9 cellular contexts compared by ENCODE assay signal in the genomic region with DNA sequence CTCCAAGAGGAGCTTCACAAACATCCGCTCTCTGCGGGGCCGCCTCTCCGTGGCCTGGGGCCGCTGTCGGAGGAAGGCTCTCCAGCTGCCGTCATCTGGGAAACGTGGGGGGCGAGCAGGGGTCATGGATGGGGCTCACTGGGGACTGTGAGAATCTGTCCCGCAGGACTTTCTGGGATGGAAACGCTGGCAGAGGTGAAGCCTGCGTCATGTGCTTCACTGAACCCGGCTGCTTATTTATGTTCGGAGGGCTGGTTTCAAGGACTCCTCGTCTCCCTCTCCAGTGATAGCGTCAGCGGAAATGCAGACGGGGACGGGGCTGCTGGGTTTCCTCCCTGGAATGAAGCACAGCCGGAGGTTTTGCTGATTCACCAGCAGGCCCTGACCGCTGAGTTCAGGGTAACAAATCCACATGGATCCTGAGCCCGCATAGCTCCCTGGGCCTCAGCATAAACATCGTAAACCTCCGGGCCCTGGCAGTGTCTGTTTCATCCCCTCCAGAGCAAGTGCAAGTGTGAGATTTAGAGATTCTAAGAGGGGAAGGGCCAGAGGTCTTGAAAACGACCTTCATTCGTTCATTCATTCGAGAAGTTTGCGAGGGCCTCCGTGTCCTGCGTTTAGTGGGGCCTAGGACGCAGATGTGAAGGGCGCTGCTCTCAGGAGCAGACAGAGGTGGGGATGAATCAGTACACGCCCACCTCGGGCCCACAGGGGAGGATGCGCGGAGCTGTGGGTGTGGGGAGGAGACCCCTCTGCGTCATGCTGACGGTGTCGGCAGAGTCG. TPM values are rescaled to one million over a fixed set of nuclear protein-coding genes. Genes with fewer than 3 reads are reported as not detected.
DNase-seq lines count a peak whose midpoint lies in the region; ATAC-seq, FAIRE-seq and TF ChIP-seq lines count a peak whose summit lies in the region.
"Had no signal": no experiment of that assay in that cellular context is flagged by ENCODE, and none has a peak within 500 bp of the region (broad histone marks: within the 10 kb centered on the region; RNA-seq: fewer than 3 reads in every experiment).

No MANE protein-coding gene starts in this region.

- TF ChIP-seq RAD21 in H1 (IDR thresholded peaks at IDR 0.05 in 1 of 2, conservative IDR thresholded peaks at IDR 0.05 in 1 of 2; ENCODE audit: low read depth in 2 of 2, low read length in 2 of 2), result no peak

- H3K9me3 ChIP-seq in H1 (ENCODE audit: insufficient read depth in 2 of 2, low read depth in 1 of 2, low read length in 1 of 2), result no peaks in the 10 kb centered on the region
- no peaks in the 10 kb centered on the region for H3K9me3 ChIP-seq in CD8-positive, alpha-beta memory T cell (ENCODE audit: low read length)

- H3K36me3 ChIP-seq in H1 (ENCODE audit: control insufficient read depth in 2 of 4, insufficient read depth in 4 of 4, low read length in 3 of 4) (no peaks in the 10 kb centered on the region), urinary bladder (ENCODE audit: insufficient read depth) (no peaks in the 10 kb centered on the region)
- no peaks in the 10 kb centered on the region for H3K36me3 ChIP-seq in CD8-positive, alpha-beta memory T cell (ENCODE audit: insufficient read depth, low read length)

- H3K23ac ChIP-seq in H1 (ENCODE audit: insufficient read length), result no peak overlapping the region

- no peak overlapping the region for H3K14ac ChIP-seq in H1 (ENCODE audit: insufficient read length)

- WGBS in H1 (ENCODE audit: extremely low coverage in 1 of 2, insufficient coverage in 1 of 2, insufficient read length in 1 of 2, insufficient replicate concordance in 2 of 2, low coverage in 1 of 2, low lambda C conversion rate in 2 of 2, missing lambda C conversion rate in 1 of 2), 2 experiments, result 74% methylated on average over 40 of the region's 40 CpGs; no CpG with 5 or more reads in 1 of the 2 experiments
- WGBS in urinary bladder, result 23% methylated on average over 40 of the region's 40 CpGs

- H2BK15ac ChIP-seq in H1 (ENCODE audit: low read length), result peak overlapping the region; percentile 53; the same call in 1 of the 2 replicates

- H3K79me1 ChIP-seq in H1 (ENCODE audit: low read depth, low read length), result no peaks in the 10 kb centered on the region; the same call in 1 of the 2 replicates

- no peak overlapping the region; the same call in 1 of the 2 replicates for H2BK20ac ChIP-seq in H1 (ENCODE audit: low read length)

- H3K79me2 ChIP-seq in H1 (ENCODE audit: control insufficient read depth in 1 of 2, insufficient read depth in 2 of 2, low read length in 2 of 2), result 0 out of 4 replicates have a peak, but pooled peaks cover 0 to 5% of the 10 kb centered on the region in 2 experiments

- FAIRE-seq in H1 (lab: Jason Lieb, UNC), result no peak

- H2AK5ac ChIP-seq in H1 (ENCODE audit: low read depth, low read length), result 0 out of 2 replicates have a peak overlapping the region, but pooled peaks have one; percentile 10

- 0 out of 2 replicates have a peak overlapping the region, but pooled peaks have one; percentile 35 for H2BK12ac ChIP-seq in H1 (ENCODE audit: low read depth, low read length)

- no peaks in the 10 kb centered on the region for H3K9me3 Mint-ChIP-seq in activated T-cell treated with anti-CD3 and anti-CD28 coated beads, Interleukin-2, amount 50 U/mL, for 72 hours
- H3K9me3 Mint-ChIP-seq in mesothelial cell of epicardium, result peaks cover 7% of the 10 kb centered on the region
- no peaks in the 10 kb centered on the region for H3K9me3 Mint-ChIP-seq in CD8-positive, alpha-beta memory T cell

- peaks cover 0 to 5% of the 10 kb centered on the region in 2 experiments for H4K20me1 ChIP-seq in H1 (replicated peaks in 1 of 2; ENCODE audit: control insufficient read depth in 1 of 2, insufficient read depth in 2 of 2, low read length in 2 of 2)

- H3K4me3 ChIP-seq in H1 (ENCODE audit: extremely low read depth in 1 of 4, insufficient read depth in 2 of 4, low read depth in 3 of 4, low read length in 4 of 4) (no peak overlapping the region), urinary bladder (ENCODE audit: low read depth, low read length) (no peak overlapping the region)
- H3K4me3 ChIP-seq in CD8-positive, alpha-beta memory T cell (ENCODE audit: low read length), result no peak overlapping the region

- no peak for ATAC-seq in activated T-cell treated with anti-CD3 and anti-CD28 coated beads, Interleukin-2, amount 50 U/mL, for 72 hours (replicated peaks in 1 of 2)

- peak overlapping the region; percentile 60; the same call in 1 of the 2 replicates for H2BK5ac ChIP-seq in H1 (ENCODE audit: low read depth, low read length)

- H4K5ac ChIP-seq in H1 (ENCODE audit: insufficient read length, low read depth, low read length), result no peak overlapping the region

- H3K36me3 Mint-ChIP-seq in activated T-cell treated with anti-CD3 and anti-CD28 coated beads, Interleukin-2, amount 50 U/mL, for 72 hours (ENCODE audit: insufficient read depth in 2 of 2), result no peaks in the 10 kb centered on the region
- H3K36me3 Mint-ChIP-seq in mesothelial cell of epicardium, result peaks cover 13% of the 10 kb centered on the region
- peaks cover 0 to 4% (median 0%) of the 10 kb centered on the region in 3 donors for H3K36me3 Mint-ChIP-seq in CD8-positive, alpha-beta memory T cell

- H3K27me3 Mint-ChIP-seq in activated T-cell treated with anti-CD3 and anti-CD28 coated beads, Interleukin-2, amount 50 U/mL, for 72 hours (ENCODE audit: low read depth), result peaks cover 6% of the 10 kb centered on the region
- H3K27me3 Mint-ChIP-seq in mesothelial cell of epicardium (ENCODE audit: low read depth), result no peaks in the 10 kb centered on the region
- no peaks in the 10 kb centered on the region for H3K27me3 Mint-ChIP-seq in CD8-positive, alpha-beta memory T cell

- no peak for TF ChIP-seq EP300 in H1 (IDR thresholded peaks at IDR 0.05; ENCODE audit: borderline replicate concordance in 1 of 2, low read depth in 2 of 2, low read length in 2 of 2)

- POLR2A ChIA-PET in H1 (lab: Charles Lee; ENCODE audit: partially characterized antibody), result interaction anchor here (1.0 to 1.6 kb wide), 4 partner anchors 14 to 188 kb away, joined by 3 to 4 read pairs (median 4); no protein-coding TSS in a partner anchor
- POLR2A ChIA-PET in CD8-positive, alpha-beta memory T cell (lab: Charles Lee), result no interaction called here

- DNase-seq in activated T-cell treated with anti-CD3 and anti-CD28 coated beads, Interleukin-2, amount 50 U/mL, for 1 hour, result peak; percentile 19
- no peak for DNase-seq in activated T-cell treated with anti-CD3 and anti-CD28 coated beads, Interleukin-2, amount 50 U/mL, for 72 hours
- DNase-seq in H1 (ENCODE audit: low read depth in 1 of 2, low spot score in 2 of 2), result peak in 1 of 2 experiments; percentile 62
- DNase-seq in mesothelial cell of epicardium (ENCODE audit: low spot score in 2 of 2, unreplicated experiment in 2 of 2), result peak in 1 of 2 experiments; percentile 74
- no peak for DNase-seq in NCI-H748 (lab: John Stamatoyannopoulos, UW; ENCODE audit: unreplicated experiment)
- no peak for DNase-seq in CD8-positive, alpha-beta memory T cell
- DNase-seq in NCI-H2171 treated with DMSO at 0.1 percent for 48 hours (lab: John Stamatoyannopoulos, UW), result no peak
- DNase-seq: NCI-H1417 treated with DMSO at 0.1 percent for 48 hours had no signal

- TF ChIP-seq CTCF in H1 (IDR thresholded peaks at IDR 0.05; ENCODE audit: control extremely low read depth in 1 of 3, insufficient read depth in 1 of 3, low read depth in 1 of 3, low read length in 3 of 3), result no peak
- no peak for TF ChIP-seq CTCF in mesothelial cell of epicardium (IDR thresholded peaks at IDR 0.05; ENCODE audit: unreplicated experiment)

- H3K27me3 ChIP-seq in H1 (replicated peaks in 1 of 4; ENCODE audit: control insufficient read depth in 3 of 4, extremely low read depth in 1 of 4, insufficient read depth in 3 of 4, low read length in 3 of 4), result no peaks in the 10 kb centered on the region
- H3K27me3 ChIP-seq in CD8-positive, alpha-beta memory T cell (ENCODE audit: insufficient read depth, low read length, poor library complexity, severe bottlenecking), result no peaks in the 10 kb centered on the region

- H3K4me1 ChIP-seq in H1 (replicated peaks in 1 of 4; ENCODE audit: control insufficient read depth in 3 of 4, insufficient read depth in 4 of 4, low read length in 3 of 4), result peaks cover 0 to 20% (median 11%) of the 10 kb centered on the region in 4 experiments; a peak in 5 of 7 replicates
- H3K4me1 ChIP-seq in urinary bladder (ENCODE audit: insufficient read depth), result peaks cover 1% of the 10 kb centered on the region
- peaks cover 20% of the 10 kb centered on the region for H3K4me1 ChIP-seq in CD8-positive, alpha-beta memory T cell (ENCODE audit: insufficient read depth, low read length)

- no peak for TF ChIP-seq POLR2A in H1 (IDR thresholded peaks at IDR 0.05; ENCODE audit: control extremely low read depth in 1 of 2, low read depth in 2 of 2, low read length in 2 of 2)

- H3K4ac ChIP-seq in H1 (replicated peaks; ENCODE audit: insufficient read length, low read depth, low read length), result no peak overlapping the region

- H4K91ac ChIP-seq in H1 (replicated peaks; ENCODE audit: insufficient read length, low read length), result no peak overlapping the region

- H3K4me2 ChIP-seq in H1 (ENCODE audit: insufficient read depth in 1 of 2, low read depth in 2 of 2, low read length in 2 of 2), result no peak overlapping the region

- no peak overlapping the region for H2AFZ ChIP-seq in H1 (ENCODE audit: low read length)

- H3K9ac ChIP-seq in H1 (replicated peaks in 1 of 4; ENCODE audit: extremely low read depth in 1 of 4, low read depth in 3 of 4, low read length in 3 of 4), result no peak overlapping the region

- no peak overlapping the region for H3K56ac ChIP-seq in H1 (replicated peaks; ENCODE audit: insufficient read length, low read depth, low read length)

- H2BK120ac ChIP-seq in H1 (replicated peaks; ENCODE audit: low read depth, low read length), result no peak overlapping the region

- H3K27ac ChIP-seq in H1 (ENCODE audit: low read depth, low read length), result no peak overlapping the region
- peak overlapping the region; percentile 88 for H3K27ac ChIP-seq in urinary bladder (ENCODE audit: low read depth)
- H3K27ac ChIP-seq in CD8-positive, alpha-beta memory T cell (ENCODE audit: low read depth, low read length), result no peak overlapping the region

- H4K8ac ChIP-seq in H1 (ENCODE audit: extremely low read depth, insufficient read depth, low read length), result 0 out of 2 replicates have a peak overlapping the region, but pooled peaks have one; percentile 16

- peaks cover 19% of the 10 kb centered on the region for H3K4me1 Mint-ChIP-seq in activated T-cell treated with anti-CD3 and anti-CD28 coated beads, Interleukin-2, amount 50 U/mL, for 72 hours (ENCODE audit: low read depth)
- H3K4me1 Mint-ChIP-seq in mesothelial cell of epicardium, result peaks cover 63% of the 10 kb centered on the region
- peaks cover 15 to 21% (median 15%) of the 10 kb centered on the region in 3 donors for H3K4me1 Mint-ChIP-seq in CD8-positive, alpha-beta memory T cell

- CTCF ChIA-PET in H1 (lab: Charles Lee; ENCODE audit: partially characterized antibody), result interaction anchor here (0.6 to 5.9 kb wide), 14 partner anchors 11 to 1310 kb away, joined by 3 to 52 read pairs (median 4); no protein-coding TSS in a partner anchor
- CTCF ChIA-PET in CD8-positive, alpha-beta memory T cell (lab: Charles Lee), result no interaction called here

- H3K18ac ChIP-seq in H1 (ENCODE audit: extremely low read depth, low read length), result no peak overlapping the region

- no peak overlapping the region for H3K4me3 Mint-ChIP-seq in activated T-cell treated with anti-CD3 and anti-CD28 coated beads, Interleukin-2, amount 50 U/mL, for 72 hours
- H3K4me3 Mint-ChIP-seq in mesothelial cell of epicardium, result peak overlapping the region; percentile 52
- no peak overlapping the region for H3K4me3 Mint-ChIP-seq in CD8-positive, alpha-beta memory T cell

- H3K23me2 ChIP-seq in H1 (ENCODE audit: low read depth, low read length), result no peaks in the 10 kb centered on the region; the same call in 1 of the 2 replicates

- no peak overlapping the region for H3K27ac Mint-ChIP-seq in activated T-cell treated with anti-CD3 and anti-CD28 coated beads, Interleukin-2, amount 50 U/mL, for 72 hours
- peak overlapping the region; percentile 97 for H3K27ac Mint-ChIP-seq in mesothelial cell of epicardium
- H3K27ac Mint-ChIP-seq in CD8-positive, alpha-beta memory T cell, result no peak overlapping the region

RNA-seq across cellular contexts. Expression of gene POFUT2, which starts 7.0 kb away (rescaled TPM):
- 10 to 100 TPM; 24.5 to 26.6 TPM for total RNA-seq in activated T-cell treated with anti-CD3 and anti-CD28 coated beads, Interleukin-2, amount 50 U/mL, for 72 hours
- 32.1 and 34.6 TPM in 2 replicates for total RNA-seq in H1 (2021; fragmentation: NEBNext Ultra II Directional; extraction: Animal tissue kit (Norgen Biotek cat#: 25700))
- polyA plus RNA-seq in H1 (2011; rRNA removed) (13.7 and 21.0 TPM in 2 replicates), urinary bladder (26.3 TPM)
- polyA plus RNA-seq in H1 (2011; cell fraction: cytosol; rRNA removed), result 20.3 TPM
- polyA plus RNA-seq in H1 (2011; cell fraction: nucleus; rRNA removed), result 88.5 TPM
- polyA plus RNA-seq in H1 (2012, experiment 1 of 2), result 24.1 to 33.7 TPM (median 29.4 TPM) in 4 replicates
- polyA plus RNA-seq in H1 (2012, experiment 2 of 2), result 15.8 TPM
- polyA plus RNA-seq in H1 (2013, experiment 1 of 2), result 33.3 TPM
- 33.7 TPM for polyA plus RNA-seq in H1 (2013, experiment 2 of 2)
- polyA minus RNA-seq in H1 (2011; rRNA and poly(A)+ RNA removed), result 11.2 and 13.2 TPM in 2 replicates
- polyA minus RNA-seq in H1 (2011; cell fraction: cytosol; rRNA and poly(A)+ RNA removed), result 13.0 TPM
- polyA minus RNA-seq in H1 (2011; cell fraction: nucleus; rRNA and poly(A)+ RNA removed), result 28.5 TPM
- total RNA-seq in mesothelial cell of epicardium (62.5 to 64.7 TPM (median 63.4 TPM) in 3 replicates), urinary bladder (36.3 TPM)
- 10 to 100 TPM; 13.5 to 14.5 TPM for total RNA-seq in CD8-positive, alpha-beta memory T cell
- 4.9 TPM for polyA plus RNA-seq in CD8-positive, alpha-beta memory T cell
